ENCODE assay signal across 2 cellular contexts in genomic region chr19:15577184-15577771, GRCh38.
TF ChIP-seq lines count a peak whose summit lies in the region.

No MANE protein-coding gene starts in this region.

TF ChIP-seq in SK-N-SH, 30 proteins besides CTCF, POLR2A, EP300 and RAD21 (continued from another document):
- no peak for TF ChIP-seq TEAD4 (IDR thresholded peaks at IDR 0.05; ENCODE audit: borderline replicate concordance, insufficient read depth)

TF ChIP-seq in SK-N-SH treated with all-trans-retinoic acid at 6 μM for 48 hours, 23 proteins besides CTCF, POLR2A, EP300 and RAD21 (continued from another document):
- TF ChIP-seq PATZ1 (CRISPR knock-in tag; IDR thresholded peaks at IDR 0.05; ENCODE audit: borderline replicate concordance): no peak
- no peak for TF ChIP-seq TSHZ2 (CRISPR knock-in tag; IDR thresholded peaks at IDR 0.05)
- no peak for TF ChIP-seq TCF4 (CRISPR knock-in tag; IDR thresholded peaks at IDR 0.05; ENCODE audit: borderline replicate concordance)
- no peak for TF ChIP-seq TOX (CRISPR knock-in tag; IDR thresholded peaks at IDR 0.05; ENCODE audit: borderline replicate concordance)
- TF ChIP-seq ZNF8 (CRISPR knock-in tag; IDR thresholded peaks at IDR 0.05): no peak
- no peak for TF ChIP-seq ZFP30 (CRISPR knock-in tag; IDR thresholded peaks at IDR 0.05)
- no peak for TF ChIP-seq SNAI2 (CRISPR knock-in tag; IDR thresholded peaks at IDR 0.05)
- no peak for TF ChIP-seq ZFP3 (CRISPR knock-in tag; IDR thresholded peaks at IDR 0.05)
- TF ChIP-seq OSR1 (CRISPR knock-in tag; IDR thresholded peaks at IDR 0.05): no peak
- TF ChIP-seq CREB5 (CRISPR knock-in tag; IDR thresholded peaks at IDR 0.05; ENCODE audit: low read depth): no peak
- no peak for TF ChIP-seq GLIS3 (CRISPR knock-in tag; IDR thresholded peaks at IDR 0.05)
- no peak for TF ChIP-seq PPARA (CRISPR knock-in tag; IDR thresholded peaks at IDR 0.05; ENCODE audit: borderline replicate concordance)
- TF ChIP-seq, protein P1, sequence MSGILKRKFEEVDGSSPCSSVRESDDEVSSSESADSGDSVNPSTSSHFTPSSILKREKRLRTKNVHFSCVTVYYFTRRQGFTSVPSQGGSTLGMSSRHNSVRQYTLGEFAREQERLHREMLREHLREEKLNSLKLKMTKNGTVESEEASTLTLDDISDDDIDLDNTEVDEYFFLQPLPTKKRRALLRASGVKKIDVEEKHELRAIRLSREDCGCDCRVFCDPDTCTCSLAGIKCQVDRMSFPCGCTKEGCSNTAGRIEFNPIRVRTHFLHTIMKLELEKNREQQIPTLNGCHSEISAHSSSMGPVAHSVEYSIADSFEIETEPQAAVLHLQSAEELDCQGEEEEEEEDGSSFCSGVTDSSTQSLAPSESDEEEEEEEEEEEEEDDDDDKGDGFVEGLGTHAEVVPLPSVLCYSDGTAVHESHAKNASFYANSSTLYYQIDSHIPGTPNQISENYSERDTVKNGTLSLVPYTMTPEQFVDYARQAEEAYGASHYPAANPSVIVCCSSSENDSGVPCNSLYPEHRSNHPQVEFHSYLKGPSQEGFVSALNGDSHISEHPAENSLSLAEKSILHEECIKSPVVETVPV (CRISPR knock-in tag; IDR thresholded peaks at IDR 0.05): no peak
